Comparison of ENCODE assay signal across 1 cellular context in genomic region chr1:150564051-150564991, GRCh38.
TF ChIP-seq lines count a peak whose summit lies in the region.

No MANE protein-coding gene starts in this region.

TF ChIP-seq in HepG2, 621 proteins besides CTCF, POLR2A, EP300 and RAD21 (continued from another document and continues in another):
- TF ChIP-seq RERE (CRISPR knock-in tag; IDR thresholded peaks at IDR 0.05; ENCODE audit: low read depth) (no peak), ZFP36L2 (CRISPR knock-in tag; IDR thresholded peaks at IDR 0.05) (no peak), MIER2 (CRISPR knock-in tag; IDR thresholded peaks at IDR 0.05) (no peak), SP1 (IDR thresholded peaks at IDR 0.05) (no peak), SP1 (CRISPR knock-in tag; IDR thresholded peaks at IDR 0.05) (no peak), ZNF713 (CRISPR knock-in tag; IDR thresholded peaks at IDR 0.05) (no peak), CREB1 (IDR thresholded peaks at IDR 0.05) (no peak), CREB1 (CRISPR knock-in tag; IDR thresholded peaks at IDR 0.05) (peak; percentile 20; the same call in 1 of the 2 replicates), LCORL (IDR thresholded peaks at IDR 0.05) (no peak), LCORL (CRISPR knock-in tag; IDR thresholded peaks at IDR 0.05) (0 out of 2 replicates have a peak, but pooled peaks have one; percentile 23), ZNF879 (CRISPR knock-in tag; IDR thresholded peaks at IDR 0.05) (no peak), HIVEP1 (CRISPR knock-in tag; IDR thresholded peaks at IDR 0.05) (no peak), TCF7 (IDR thresholded peaks at IDR 0.05; ENCODE audit: low read depth) (no peak), YEATS4 (CRISPR knock-in tag; IDR thresholded peaks at IDR 0.05; ENCODE audit: borderline replicate concordance) (no peak), FOXM1 (CRISPR knock-in tag; IDR thresholded peaks at IDR 0.05) (no peak), ZNF431 (CRISPR knock-in tag; IDR thresholded peaks at IDR 0.05; ENCODE audit: borderline replicate concordance, low read depth) (no peak), ZNF318 (CRISPR knock-in tag; IDR thresholded peaks at IDR 0.05) (no peak), MYPOP (CRISPR knock-in tag; IDR thresholded peaks at IDR 0.05) (no peak), AGO2 (optimal IDR thresholded peaks at IDR 0.05; ENCODE audit: low read depth, low read length) (no peak), TFDP2 (CRISPR knock-in tag; IDR thresholded peaks at IDR 0.05) (no peak), ZBTB4 (CRISPR knock-in tag; IDR thresholded peaks at IDR 0.05; ENCODE audit: borderline replicate concordance) (no peak), ZNF407 (CRISPR knock-in tag; IDR thresholded peaks at IDR 0.05; ENCODE audit: not compliant biosample characterization) (no peak), NR2F6 (IDR thresholded peaks at IDR 0.05) (no peak), NR2F6 (CRISPR knock-in tag; IDR thresholded peaks at IDR 0.05) (peak; percentile 15; the same call in 1 of the 2 replicates), CHD4 (IDR thresholded peaks at IDR 0.05; ENCODE audit: borderline replicate concordance, low read length) (no peak), ZNF878 (CRISPR knock-in tag; IDR thresholded peaks at IDR 0.05) (no peak)
